8 cellular contexts compared by ENCODE assay signal in the genomic region with DNA sequence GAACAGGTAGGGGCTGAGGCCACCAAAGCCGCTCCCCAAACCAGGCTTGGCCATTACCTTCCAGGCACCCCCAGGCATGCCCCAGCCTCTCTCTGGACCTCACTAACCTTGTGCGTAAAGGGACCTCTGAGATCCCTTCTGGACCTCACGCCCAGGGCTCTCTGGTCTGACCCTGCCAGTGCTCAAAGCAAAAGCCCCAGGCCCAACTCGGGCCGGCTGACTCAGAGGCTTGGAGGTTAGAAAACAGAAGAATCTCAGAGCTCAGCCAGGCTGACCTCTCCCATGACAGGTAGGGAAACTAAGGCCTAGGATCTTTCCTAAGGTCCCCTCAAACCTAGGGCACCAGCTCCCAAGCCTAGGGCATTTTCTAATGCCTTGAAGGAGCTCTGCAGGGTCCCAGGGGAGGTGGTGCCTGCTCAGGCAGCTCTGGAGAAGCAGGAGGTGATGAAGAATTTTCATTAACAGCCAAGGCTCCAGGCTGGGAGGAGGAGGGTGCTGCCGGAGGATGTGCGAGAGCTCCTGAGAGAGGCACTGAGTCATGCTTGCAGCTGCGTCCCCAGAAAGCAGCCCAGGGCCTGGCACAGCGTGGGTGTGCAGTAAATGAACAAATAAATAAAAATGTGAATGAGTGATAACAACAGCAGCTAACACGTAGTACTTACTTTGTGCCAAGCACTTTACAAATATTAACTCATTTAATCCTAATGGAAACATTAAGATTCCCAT. TPM values are rescaled to one million over a fixed set of nuclear protein-coding genes. Genes with fewer than 3 reads are reported as not detected.
A peak's percentile ranks its signal among the peaks of the same experiment; 100 is the strongest.
DNase-seq lines count a peak whose midpoint lies in the region; ATAC-seq, FAIRE-seq and TF ChIP-seq lines count a peak whose summit lies in the region.

No MANE protein-coding gene starts in this region.

- no peak overlapping the region for H2BK12ac ChIP-seq in H1 (ENCODE audit: low read depth, low read length)

- TF ChIP-seq RAD21 in H1 (IDR thresholded peaks at IDR 0.05 in 1 of 2, conservative IDR thresholded peaks at IDR 0.05 in 1 of 2; ENCODE audit: low read depth in 2 of 2, low read length in 2 of 2), result no peak

- H4K5ac ChIP-seq in H1 (ENCODE audit: insufficient read length, low read depth, low read length), result no peak overlapping the region

- H3K27me3 ChIP-seq in H1 (replicated peaks in 1 of 4; ENCODE audit: control insufficient read depth in 3 of 4, extremely low read depth in 1 of 4, insufficient read depth in 3 of 4, low read length in 3 of 4), result no peaks in the 10 kb centered on the region
- no peaks in the 10 kb centered on the region for H3K27me3 ChIP-seq in pancreas

- DNase-seq in GM03348 (ENCODE audit: low spot score), result peak; percentile 94
- DNase-seq in activated CD4-positive, alpha-beta T cell treated with anti-CD3 and anti-CD28 coated beads for 36 hours, result peak; percentile 87
- DNase-seq in H1 (ENCODE audit: low read depth in 1 of 2, low spot score in 2 of 2), result no peak
- DNase-seq in pancreas, result peak in 3 of 6 donors; percentile 64 to 82 (median 80)
- no peak for DNase-seq in NCI-H82 treated with DMSO at 0.1 percent for 48 hours (lab: John Stamatoyannopoulos, UW; ENCODE audit: unreplicated experiment)
- no peak for DNase-seq in NCI-H1436 treated with DMSO at 0.1 percent for 48 hours (lab: John Stamatoyannopoulos, UW)

- H3K23ac ChIP-seq in H1 (ENCODE audit: insufficient read length), result no peak overlapping the region

- H3K79me1 ChIP-seq in H1 (ENCODE audit: low read depth, low read length), result no peaks in the 10 kb centered on the region

- no peaks in the 10 kb centered on the region for H3K9me3 ChIP-seq in H1 (ENCODE audit: insufficient read depth in 2 of 2, low read depth in 1 of 2, low read length in 1 of 2)
- H3K9me3 ChIP-seq in pancreas, result no peaks in the 10 kb centered on the region

- H4K91ac ChIP-seq in H1 (replicated peaks; ENCODE audit: insufficient read length, low read length), result no peak overlapping the region

- H3K36me3 ChIP-seq in H1 (ENCODE audit: control insufficient read depth in 2 of 4, insufficient read depth in 4 of 4, low read length in 3 of 4) (no peaks in the 10 kb centered on the region), pancreas (no peaks in the 10 kb centered on the region)

- H3K4ac ChIP-seq in H1 (replicated peaks; ENCODE audit: insufficient read length, low read depth, low read length), result no peak overlapping the region

- TF ChIP-seq POLR2A in H1 (IDR thresholded peaks at IDR 0.05; ENCODE audit: control extremely low read depth in 1 of 2, low read depth in 2 of 2, low read length in 2 of 2), result no peak

- H3K27me3 Mint-ChIP-seq in activated CD4-positive, alpha-beta T cell treated with anti-CD3 and anti-CD28 coated beads for 36 hours, result no peaks in the 10 kb centered on the region

- H2AFZ ChIP-seq in H1 (ENCODE audit: low read length), result no peak overlapping the region

- TF ChIP-seq CTCF in H1 (IDR thresholded peaks at IDR 0.05; ENCODE audit: control extremely low read depth in 1 of 3, insufficient read depth in 1 of 3, low read depth in 1 of 3, low read length in 3 of 3) (no peak), pancreas (IDR thresholded peaks at IDR 0.05) (no peak)

- peaks cover 70% of the 10 kb centered on the region for H3K4me1 Mint-ChIP-seq in activated CD4-positive, alpha-beta T cell treated with anti-CD3 and anti-CD28 coated beads for 36 hours

- peaks cover 0 to 10% (median 2%) of the 10 kb centered on the region in 4 experiments; a peak in 4 of 7 replicates for H3K4me1 ChIP-seq in H1 (replicated peaks in 1 of 4; ENCODE audit: control insufficient read depth in 3 of 4, insufficient read depth in 4 of 4, low read length in 3 of 4)
- H3K4me1 ChIP-seq in pancreas, result peaks cover 44 to 71% (median 47%) of the 10 kb centered on the region in 3 donors

- H4K8ac ChIP-seq in H1 (ENCODE audit: extremely low read depth, insufficient read depth, low read length), result no peak overlapping the region; the same call in 1 of the 2 replicates

- H3K27ac Mint-ChIP-seq in activated CD4-positive, alpha-beta T cell treated with anti-CD3 and anti-CD28 coated beads for 36 hours, result peak overlapping the region; percentile 51

- no peak overlapping the region for H2BK20ac ChIP-seq in H1 (ENCODE audit: low read length)

- no peak overlapping the region for H3K14ac ChIP-seq in H1 (ENCODE audit: insufficient read length)

- H3K9me3 Mint-ChIP-seq in activated CD4-positive, alpha-beta T cell treated with anti-CD3 and anti-CD28 coated beads for 36 hours (ENCODE audit: low read depth), result no peaks in the 10 kb centered on the region

- H3K4me3 Mint-ChIP-seq in activated CD4-positive, alpha-beta T cell treated with anti-CD3 and anti-CD28 coated beads for 36 hours, result peak overlapping the region; percentile 33

- no peak overlapping the region; the same call in 1 of the 2 replicates for H2BK15ac ChIP-seq in H1 (ENCODE audit: low read length)

- H2AK5ac ChIP-seq in H1 (ENCODE audit: low read depth, low read length), result 0 out of 2 replicates have a peak overlapping the region, but pooled peaks have one; percentile 3

- H2BK120ac ChIP-seq in H1 (replicated peaks; ENCODE audit: low read depth, low read length), result no peak overlapping the region

- 88% methylated on average over 10 of the region's 10 CpGs; no CpG with 5 or more reads in 1 of the 2 experiments for WGBS in H1 (ENCODE audit: extremely low coverage in 1 of 2, insufficient coverage in 1 of 2, insufficient read length in 1 of 2, insufficient replicate concordance in 2 of 2, low coverage in 1 of 2, low lambda C conversion rate in 2 of 2, missing lambda C conversion rate in 1 of 2), 2 experiments
- WGBS in pancreas, 2 donors, result 50 to 54% methylated on average over 10 of the region's 10 CpGs

- no peak overlapping the region for H3K56ac ChIP-seq in H1 (replicated peaks; ENCODE audit: insufficient read length, low read depth, low read length)

- H3K4me2 ChIP-seq in H1 (ENCODE audit: insufficient read depth in 1 of 2, low read depth in 2 of 2, low read length in 2 of 2), result no peak overlapping the region

- intact Hi-C loops in activated CD4-positive, alpha-beta T cell treated with anti-CD3 and anti-CD28 coated beads for 36 hours (cut with DNase I, micrococcal nuclease), result loop anchor here (1.0 to 2.0 kb wide), 2 partner anchors 45 to 46 kb away; no protein-coding TSS in a partner anchor
- intact Hi-C loops in pancreas (cut with DNase I), result loop anchor here in 2 of 3 donors (5.0 to 10.0 kb wide), 2 partner anchors 56 to 59 kb away; no protein-coding TSS in a partner anchor

- no peak overlapping the region for H2BK5ac ChIP-seq in H1 (ENCODE audit: low read depth, low read length)

- H4K20me1 ChIP-seq in H1 (replicated peaks in 1 of 2; ENCODE audit: control insufficient read depth in 1 of 2, insufficient read depth in 2 of 2, low read length in 2 of 2), result peaks cover 0 to 1% of the 10 kb centered on the region in 2 experiments

- no peak overlapping the region for H3K9ac ChIP-seq in H1 (replicated peaks in 1 of 4; ENCODE audit: extremely low read depth in 1 of 4, low read depth in 3 of 4, low read length in 3 of 4)

- H3K36me3 Mint-ChIP-seq in activated CD4-positive, alpha-beta T cell treated with anti-CD3 and anti-CD28 coated beads for 36 hours (ENCODE audit: low read depth), result peaks cover 3% of the 10 kb centered on the region

- no peak for TF ChIP-seq EP300 in H1 (IDR thresholded peaks at IDR 0.05; ENCODE audit: borderline replicate concordance in 1 of 2, low read depth in 2 of 2, low read length in 2 of 2)

- CTCF ChIA-PET in activated CD4-positive, alpha-beta T cell treated with anti-CD3 and anti-CD28 coated beads for 36 hours (lab: Charles Lee), result interaction anchor here (0.5 to 1.9 kb wide), 11 partner anchors 13 to 206 kb away, joined by 3 to 8 read pairs (median 3); a partner anchor contains a TSS
- CTCF ChIA-PET in H1 (lab: Charles Lee; ENCODE audit: partially characterized antibody), result interaction anchor here (0.5 to 11.1 kb wide), 13 partner anchors 11 to 206 kb away, joined by 3 to 167 read pairs (median 4); no protein-coding TSS in a partner anchor

- no peaks in the 10 kb centered on the region for H3K23me2 ChIP-seq in H1 (ENCODE audit: low read depth, low read length)

- no peaks in the 10 kb centered on the region for H3K79me2 ChIP-seq in H1 (ENCODE audit: control insufficient read depth in 1 of 2, insufficient read depth in 2 of 2, low read length in 2 of 2)

- H3K27ac ChIP-seq in H1 (ENCODE audit: low read depth, low read length), result peak overlapping the region; percentile 18; the same call in 1 of the 2 replicates
- peak overlapping the region in 3 of 4 donors; percentile 52 to 76 (median 68) for H3K27ac ChIP-seq in pancreas

- POLR2A ChIA-PET in activated CD4-positive, alpha-beta T cell treated with anti-CD3 and anti-CD28 coated beads for 36 hours (lab: Charles Lee), result no interaction called here
- POLR2A ChIA-PET in H1 (lab: Charles Lee; ENCODE audit: partially characterized antibody), result interaction anchor here (1.3 kb wide), 1 partner anchor 75 kb away, joined by 3 read pairs; no protein-coding TSS in a partner anchor

- FAIRE-seq in H1 (lab: Jason Lieb, UNC) (no peak), pancreas (lab: Jason Lieb, UNC) (no peak)

- H3K4me3 ChIP-seq in H1 (ENCODE audit: extremely low read depth in 1 of 4, insufficient read depth in 2 of 4, low read depth in 3 of 4, low read length in 4 of 4) (no peak overlapping the region), pancreas (no peak overlapping the region)

- H3K18ac ChIP-seq in H1 (ENCODE audit: extremely low read depth, low read length), result 0 out of 2 replicates have a peak overlapping the region, but pooled peaks have one; percentile 4

- peak; percentile 83 for ATAC-seq in activated CD4-positive, alpha-beta T cell treated with anti-CD3 and anti-CD28 coated beads for 36 hours
- ATAC-seq in pancreas (peak; percentile 34 to 71 (median 60)), GM18870 (IDR thresholded peaks at IDR 0.05; ENCODE audit: unreplicated experiment) (no peak), HG03520 (IDR thresholded peaks at IDR 0.05; ENCODE audit: unreplicated experiment) (no peak)

TF ChIP-seq in H1, 55 proteins besides CTCF, POLR2A, EP300 and RAD21 (continues in another document):
- TF ChIP-seq CBX8 (IDR thresholded peaks at IDR 0.05; ENCODE audit: borderline replicate concordance, low read depth, low read length), result no peak

RNA-seq across cellular contexts. Expression of a gene that starts 25.6 kb away (rescaled TPM):
- total RNA-seq in activated CD4-positive, alpha-beta T cell treated with anti-CD3 and anti-CD28 coated beads for 36 hours, result 10 to 100 TPM; 21.0 to 21.8 TPM
- 24.1 and 31.8 TPM in 2 replicates for total RNA-seq in H1 (2021; fragmentation: NEBNext Ultra II Directional; extraction: Animal tissue kit (Norgen Biotek cat#: 25700))
- polyA plus RNA-seq in H1 (2011; rRNA removed) (9.4 and 12.4 TPM in 2 replicates), pancreas (10 to 100 TPM in 1 of 2 donors, 1 to 10 TPM in 1; 7.8 to 12.7 TPM)
- polyA plus RNA-seq in H1 (2011; cell fraction: cytosol; rRNA removed), result 14.0 TPM
- 16.7 TPM for polyA plus RNA-seq in H1 (2011; cell fraction: nucleus; rRNA removed)
- polyA plus RNA-seq in H1 (2012, experiment 1 of 2), result 8.9 to 11.1 TPM (median 10.3 TPM) in 4 replicates
- 7.6 TPM for polyA plus RNA-seq in H1 (2012, experiment 2 of 2)
- polyA plus RNA-seq in H1 (2013, experiment 1 of 2), result 26.6 TPM
- polyA plus RNA-seq in H1 (2013, experiment 2 of 2), result 27.4 TPM
- polyA minus RNA-seq in H1 (2011; rRNA and poly(A)+ RNA removed), result 37.7 and 39.1 TPM in 2 replicates
- 16.1 TPM for polyA minus RNA-seq in H1 (2011; cell fraction: cytosol; rRNA and poly(A)+ RNA removed)
- 27.9 TPM for polyA minus RNA-seq in H1 (2011; cell fraction: nucleus; rRNA and poly(A)+ RNA removed)
- 10 to 100 TPM; 30.3 to 68.1 (median 33.8) TPM for total RNA-seq in pancreas

Comparison
In these comparisons a context has a peak if more than half of its experiments do, and no peak if none do; other contexts are left out.
1. DNase-seq: peak in GM03348 (single experiment) and activated CD4-positive, alpha-beta T cell treated with anti-CD3 and anti-CD28 coated beads for 36 hours (single experiment); none in H1 (0 of 2), NCI-H82 treated with DMSO at 0.1 percent for 48 hours (single experiment) and NCI-H1436 treated with DMSO at 0.1 percent for 48 hours (single experiment).
2. ATAC-seq: peak in activated CD4-positive, alpha-beta T cell treated with anti-CD3 and anti-CD28 coated beads for 36 hours (single experiment) and pancreas (4 of 4); none in GM18870 (single experiment) and HG03520 (single experiment).